ENCODE assay signal across 16 cellular contexts in the genomic region with DNA sequence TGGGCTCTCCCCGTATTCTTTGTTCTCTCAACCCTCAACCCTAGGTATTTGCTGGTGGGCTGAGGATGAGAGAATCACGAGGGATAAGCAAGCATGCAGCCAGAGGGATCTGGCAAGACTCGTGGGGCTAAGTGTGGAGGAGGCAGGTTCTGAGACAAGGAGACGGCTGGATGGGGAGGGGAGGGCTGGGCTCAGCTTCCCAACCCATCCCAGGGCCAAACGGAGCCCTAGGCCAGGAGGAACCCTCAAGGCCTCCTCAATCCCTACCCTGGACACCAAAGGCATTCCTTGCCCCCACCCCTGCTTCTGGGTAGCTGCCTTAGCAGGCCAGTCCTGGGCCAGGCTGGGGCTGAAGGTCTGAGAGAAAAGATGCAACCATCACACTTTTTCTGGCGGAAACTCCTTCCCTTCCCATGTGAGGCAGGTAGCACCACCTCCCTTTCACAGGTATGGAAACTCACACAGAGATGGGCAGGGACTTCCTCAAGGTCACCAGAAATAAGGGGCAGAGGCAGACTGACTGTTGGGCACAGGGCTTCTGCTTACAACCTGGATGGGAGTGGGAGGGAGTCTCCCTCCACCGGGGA. TPM values are rescaled to one million over a fixed set of nuclear protein-coding genes. Genes with fewer than 3 reads are reported as not detected.
A peak's percentile ranks its signal among the peaks of the same experiment; 100 is the strongest.
DNase-seq lines count a peak whose midpoint lies in the region; ATAC-seq, FAIRE-seq and TF ChIP-seq lines count a peak whose summit lies in the region.
"Had no signal": no experiment of that assay in that cellular context is flagged by ENCODE, and none has a peak within 500 bp of the region (broad histone marks: within the 10 kb centered on the region; RNA-seq: fewer than 3 reads in every experiment).

No MANE protein-coding gene starts in this region.

- H4K5ac ChIP-seq in mesendoderm (ENCODE audit: low read length), result no peak overlapping the region

- ATAC-seq in activated T-cell treated with anti-CD3 and anti-CD28 coated beads, Interleukin-2, amount 50 U/mL, for 72 hours (replicated peaks in 1 of 2), result no peak
- no peak for ATAC-seq in activated T-cell treated with anti-CD3 and anti-CD28 coated beads, Interleukin-2, amount 50 U/mL, for 4 hours
- ATAC-seq in GM12878 (no peak), memory B cell (ENCODE audit: low read depth) (no peak), GM19463 (IDR thresholded peaks at IDR 0.05; ENCODE audit: unreplicated experiment) (no peak)
- ATAC-seq: A549 had no signal

- H3K27me3 ChIP-seq in GM12878 (replicated peaks in 1 of 2; ENCODE audit: control insufficient read depth in 2 of 2, insufficient read depth in 2 of 2, low read length in 1 of 2) (no peaks in the 10 kb centered on the region), thymus (ENCODE audit: control insufficient read depth, insufficient read depth) (no peaks in the 10 kb centered on the region), mesendoderm (ENCODE audit: insufficient read depth, low read length, poor library complexity) (no peaks in the 10 kb centered on the region)

- no peaks in the 10 kb centered on the region for H3K27me3 Mint-ChIP-seq in activated T-cell treated with anti-CD3 and anti-CD28 coated beads, Interleukin-2, amount 50 U/mL, for 72 hours (ENCODE audit: low read depth)
- no peaks in the 10 kb centered on the region for H3K27me3 Mint-ChIP-seq in activated T-cell treated with anti-CD3 and anti-CD28 coated beads, Interleukin-2, amount 50 U/mL, for 4 hours (ENCODE audit: low read depth)
- H3K27me3 Mint-ChIP-seq in memory B cell, result no peaks in the 10 kb centered on the region
- H3K27me3 Mint-ChIP-seq: activated CD4-positive, alpha-beta memory T cell treated with anti-CD3 and anti-CD28 coated beads, Interleukin-2, amount 10 ng/mL, durations not matched to agents 7 days and 5 days; activated naive CD8-positive, alpha-beta T cell had no signal

- H2BK5ac ChIP-seq in mesendoderm (ENCODE audit: low read length), result no peak overlapping the region

- WGBS in GM12878 (ENCODE audit: insufficient coverage, insufficient replicate concordance, low lambda C conversion rate, missing lambda C conversion rate), result 71% methylated on average over 7 of the region's 7 CpGs
- 91% methylated on average over 7 of the region's 7 CpGs for WGBS in thymus
- WGBS in mesendoderm (ENCODE audit: extremely low coverage, insufficient coverage, low lambda C conversion rate), result no CpG with 5 or more reads among the region's 7 CpGs

- RAD21 ChIA-PET in GM12878 (lab: Charles Lee; ENCODE audit: unreplicated experiment), result interaction anchor here (1.5 to 1.7 kb wide), 2 partner anchors 14 to 37 kb away, joined by 4 to 5 read pairs; no protein-coding TSS in a partner anchor

- H3K4me1 ChIP-seq in GM12878 (ENCODE audit: control insufficient read depth, insufficient read depth, low read length) (peaks cover 76% of the 10 kb centered on the region), thymus (ENCODE audit: control insufficient read depth, insufficient read depth, low read length) (peaks cover 95% of the 10 kb centered on the region), mesendoderm (ENCODE audit: control insufficient read depth, low read depth, low read length) (peaks cover 30% of the 10 kb centered on the region)

- peaks cover 38% of the 10 kb centered on the region for H3K79me1 ChIP-seq in mesendoderm (ENCODE audit: low read length)

- TF ChIP-seq EP300 in GM12878 (IDR thresholded peaks at IDR 0.05; ENCODE audit: borderline replicate concordance in 1 of 2, control insufficient read depth in 1 of 2, low read depth in 2 of 2, low read length in 2 of 2), result no peak

- BruUV-seq in GM12878 (replicated peaks; lab: Mats Ljungman, UMichigan), result no TSS peak

- H2BK15ac ChIP-seq in mesendoderm (replicated peaks; ENCODE audit: low read depth), result no peak overlapping the region

- no peak overlapping the region for H2BK120ac ChIP-seq in mesendoderm (ENCODE audit: low read depth, low read length)

- in situ Hi-C loops in GM12878 (cut with MboI), result no loop called here

- peak overlapping the region; percentile 96 for H3K27ac ChIP-seq in GM12878 (ENCODE audit: control insufficient read depth, insufficient read depth)
- peak overlapping the region; percentile 19 for H3K27ac ChIP-seq in thymus (ENCODE audit: low read depth)
- H3K27ac ChIP-seq in mesendoderm (ENCODE audit: low read depth, low read length), result no peak overlapping the region

- H3K4ac ChIP-seq in mesendoderm (ENCODE audit: low read depth, low read length), result no peak overlapping the region

- TF ChIP-seq RAD21 in GM12878 (IDR thresholded peaks at IDR 0.05; ENCODE audit: insufficient read depth, low read depth, low read length), result no peak

- no peak for TF ChIP-seq CTCF in GM12878 (IDR thresholded peaks at IDR 0.05 in 2 of 3, conservative IDR thresholded peaks at IDR 0.05 in 1 of 3; ENCODE audit: control insufficient read depth in 2 of 3, extremely low read depth in 1 of 3, insufficient read depth in 1 of 3, low read depth in 3 of 3, low read length in 3 of 3)

- POLR2A ChIA-PET in GM12878 (lab: Charles Lee), result interaction anchor here (23.9 kb wide), 1 partner anchor 9 kb away, joined by 630 read pairs; a partner anchor contains a TSS

- no peak overlapping the region for H3K18ac ChIP-seq in mesendoderm (ENCODE audit: low read length)

- peaks cover 100% of the 10 kb centered on the region for H3K79me2 ChIP-seq in GM12878 (ENCODE audit: control insufficient read depth, insufficient read depth, low read length)
- peaks cover 35% of the 10 kb centered on the region for H3K79me2 ChIP-seq in mesendoderm (ENCODE audit: control insufficient read depth, insufficient read depth, low read length)

- H3K9me3 ChIP-seq in GM12878 (replicated peaks; ENCODE audit: control insufficient read depth, insufficient read depth, low read length) (no peaks in the 10 kb centered on the region), thymus (ENCODE audit: control insufficient read depth) (no peaks in the 10 kb centered on the region)
- H3K9me3 ChIP-seq: A549 had no signal

- H4K20me1 ChIP-seq in GM12878 (ENCODE audit: control insufficient read depth, insufficient read depth), result no peaks in the 10 kb centered on the region

- H3K36me3 ChIP-seq in GM12878 (ENCODE audit: control insufficient read depth in 2 of 2, insufficient read depth in 2 of 2, low read length in 1 of 2) (peaks cover 2 to 7% of the 10 kb centered on the region in 2 experiments; a peak in 2 of 4 replicates), thymus (ENCODE audit: control insufficient read depth, insufficient read depth) (peaks cover 22% of the 10 kb centered on the region), mesendoderm (ENCODE audit: control insufficient read depth, insufficient read depth, low read length) (no peaks in the 10 kb centered on the region)

- H3K9me3 Mint-ChIP-seq in activated T-cell treated with anti-CD3 and anti-CD28 coated beads, Interleukin-2, amount 50 U/mL, for 72 hours, result no peaks in the 10 kb centered on the region
- no peaks in the 10 kb centered on the region for H3K9me3 Mint-ChIP-seq in activated T-cell treated with anti-CD3 and anti-CD28 coated beads, Interleukin-2, amount 50 U/mL, for 4 hours
- no peaks in the 10 kb centered on the region for H3K9me3 Mint-ChIP-seq in memory B cell
- H3K9me3 Mint-ChIP-seq: activated CD4-positive, alpha-beta memory T cell treated with anti-CD3 and anti-CD28 coated beads, Interleukin-2, amount 10 ng/mL, durations not matched to agents 7 days and 5 days had no signal

- no peak overlapping the region for H3K23ac ChIP-seq in mesendoderm (ENCODE audit: low read length)

- TF ChIP-seq POLR2A in GM12878 (IDR thresholded peaks at IDR 0.05; ENCODE audit: low read depth, low read length), result no peak

- DNase-seq in activated T-cell treated with anti-CD3 and anti-CD28 coated beads, Interleukin-2, amount 50 U/mL, for 72 hours, result no peak
- no peak for DNase-seq in activated T-cell treated with anti-CD3 and anti-CD28 coated beads, Interleukin-2, amount 50 U/mL, for 4 hours
- DNase-seq in GM12878 (ENCODE audit: low read depth, low spot score), result no peak
- no peak for DNase-seq in memory B cell (ENCODE audit: low spot score in 2 of 2)
- DNase-seq in mesendoderm, result no peak
- DNase-seq in NCI-H748 treated with DMSO at 0.1 percent for 48 hours (lab: John Stamatoyannopoulos, UW), result no peak
- DNase-seq: activated CD4-positive, alpha-beta memory T cell treated with anti-CD3 and anti-CD28 coated beads, Interleukin-2, amount 10 ng/mL, durations not matched to agents 7 days and 5 days; DMS153; effector CD8-positive, alpha-beta T cell; NCI-H1092 treated with DMSO at 0.1 percent for 48 hours; NCI-H526 treated with DMSO at 0.1 percent for 48 hours; small intestine had no signal

- SMC1A ChIA-PET in GM12878 (lab: Charles Lee; ENCODE audit: uncharacterized antibody, unreplicated experiment), result interaction anchor here (0.9 to 21.2 kb wide), 3 partner anchors 5 to 102 kb away, joined by 4 to 460 read pairs (median 460); a partner anchor contains a TSS

- no peak overlapping the region for H4K8ac ChIP-seq in mesendoderm (ENCODE audit: low read depth, low read length)

- intact Hi-C loops in GM12878 (cut with micrococcal nuclease; ENCODE audit: unreplicated experiment), result no loop called here

- peak overlapping the region; percentile 42; the same call in 1 of the 2 replicates for H3K9ac ChIP-seq in GM12878 (ENCODE audit: control insufficient read depth, insufficient read depth, low read length)
- no peak overlapping the region for H3K9ac ChIP-seq in mesendoderm (ENCODE audit: low read length)

- no peak overlapping the region for H2AK5ac ChIP-seq in mesendoderm (ENCODE audit: low read length)

- H3K4me2 ChIP-seq in GM12878 (ENCODE audit: control insufficient read depth, insufficient read depth) (peak overlapping the region; percentile 82), mesendoderm (ENCODE audit: low read length) (no peak overlapping the region)

- peaks cover 5 to 8% of the 10 kb centered on the region in 2 donors for H3K36me3 Mint-ChIP-seq in activated T-cell treated with anti-CD3 and anti-CD28 coated beads, Interleukin-2, amount 50 U/mL, for 72 hours (ENCODE audit: insufficient read depth in 2 of 2)
- H3K36me3 Mint-ChIP-seq in activated T-cell treated with anti-CD3 and anti-CD28 coated beads, Interleukin-2, amount 50 U/mL, for 4 hours (ENCODE audit: insufficient read depth), result peaks cover 11% of the 10 kb centered on the region
- peaks cover 2% of the 10 kb centered on the region for H3K36me3 Mint-ChIP-seq in memory B cell
- H3K36me3 Mint-ChIP-seq: activated naive CD8-positive, alpha-beta T cell had no signal

- H3K56ac ChIP-seq in mesendoderm (ENCODE audit: low read length), result no peak overlapping the region

- H3K4me3 Mint-ChIP-seq in activated T-cell treated with anti-CD3 and anti-CD28 coated beads, Interleukin-2, amount 50 U/mL, for 72 hours, result no peak overlapping the region
- no peak overlapping the region for H3K4me3 Mint-ChIP-seq in activated T-cell treated with anti-CD3 and anti-CD28 coated beads, Interleukin-2, amount 50 U/mL, for 4 hours
- H3K4me3 Mint-ChIP-seq in memory B cell, result peak overlapping the region; percentile 89
- H3K4me3 Mint-ChIP-seq: activated CD4-positive, alpha-beta memory T cell treated with anti-CD3 and anti-CD28 coated beads, Interleukin-2, amount 10 ng/mL, durations not matched to agents 7 days and 5 days had no signal

- FAIRE-seq in GM12878 (lab: Jason Lieb, UNC), result no peak
- FAIRE-seq: A549, small intestine had no signal

- CTCF ChIA-PET in GM12878 (lab: Yijun Ruan, JAX), result interaction anchor here (0.6 to 9.3 kb wide), 3 partner anchors 13 to 117 kb away, joined by 3 to 140 read pairs (median 3); no protein-coding TSS in a partner anchor

- H3K4me1 Mint-ChIP-seq in activated T-cell treated with anti-CD3 and anti-CD28 coated beads, Interleukin-2, amount 50 U/mL, for 72 hours (ENCODE audit: low read depth), result peaks cover 95% of the 10 kb centered on the region
- H3K4me1 Mint-ChIP-seq in activated T-cell treated with anti-CD3 and anti-CD28 coated beads, Interleukin-2, amount 50 U/mL, for 4 hours (ENCODE audit: low read depth), result peaks cover 96% of the 10 kb centered on the region
- peaks cover 81% of the 10 kb centered on the region for H3K4me1 Mint-ChIP-seq in memory B cell

- H3K4me3 ChIP-seq in GM12878 (peak overlapping the region; percentile 48), thymus (ENCODE audit: low read length) (no peak overlapping the region), mesendoderm (ENCODE audit: low read length) (no peak overlapping the region)
- H3K4me3 ChIP-seq: A549 had no signal

- H3K27ac Mint-ChIP-seq in activated T-cell treated with anti-CD3 and anti-CD28 coated beads, Interleukin-2, amount 50 U/mL, for 72 hours, result peak overlapping the region; percentile 26
- H3K27ac Mint-ChIP-seq in memory B cell, result peak overlapping the region; percentile 67
- H3K27ac Mint-ChIP-seq: activated CD4-positive, alpha-beta memory T cell treated with anti-CD3 and anti-CD28 coated beads, Interleukin-2, amount 10 ng/mL, durations not matched to agents 7 days and 5 days had no signal

- H2AFZ ChIP-seq in GM12878 (ENCODE audit: control insufficient read depth, low read depth, low read length), result no peak overlapping the region

RNA-seq across cellular contexts. Expression of a gene that starts 6.2 kb away (rescaled TPM):
- total RNA-seq in activated T-cell treated with anti-CD3 and anti-CD28 coated beads, Interleukin-2, amount 50 U/mL, for 72 hours, result 10 to 100 TPM; 73.3 to 86.8 TPM
- total RNA-seq in activated T-cell treated with anti-CD3 and anti-CD28 coated beads, Interleukin-2, amount 50 U/mL, for 4 hours, result 10 to 100 TPM; 42.5 to 50.9 (median 46.3) TPM
- total RNA-seq in GM12878 (2013; cell fraction: nucleolus; rRNA removed), result 44.6 and 59.9 TPM in 2 replicates
- total RNA-seq in GM12878 (2014; rRNA removed) (13.8 and 17.1 TPM in 2 replicates), GM12878 (2014; rRNA removed; fragmentation: Illumina TruSeq; extraction: Trizol) (8.1 and 9.1 TPM in 2 replicates), GM12878 (2021) (47.3 and 53.0 TPM in 2 replicates)
- 10.6 TPM for polyA plus RNA-seq in GM12878 (2011; ENCODE audit: low read depth)
- polyA plus RNA-seq in GM12878 (2011; rRNA removed) (4.7 and 12.0 TPM in 2 replicates), GM12878 (2014; fragmentation: Illumina TruSeq; extraction: Trizol) (11.2 and 16.5 TPM in 2 replicates), GM12878 (2014; fragmentation: Nextera tagmentation; extraction: Ambion mirVana) (1 to 10 TPM in 1 of 2 experiments, under 1 TPM in 1; 0.61 to 1.3 TPM), GM12878 (2014; rRNA removed) (23.7 and 26.4 TPM in 2 replicates), GM12878 (2016; fragmentation: Nextera tagmentation; extraction: Ambion mirVana) (10 to 100 TPM; 38.2 to 44.2 TPM), thymus (26.3 TPM)
- polyA plus RNA-seq in GM12878 (2011; cell fraction: cytosol; rRNA removed), result 16.5 and 18.1 TPM in 2 replicates
- polyA plus RNA-seq in GM12878 (2011; cell fraction: nucleus; rRNA removed), result 34.0 and 52.7 TPM in 2 replicates
- polyA plus RNA-seq in GM12878 (2012), result 27.0 and 28.1 TPM in 2 replicates
- 13.3 and 13.9 TPM in 2 replicates for polyA minus RNA-seq in GM12878 (2011; rRNA and poly(A)+ RNA removed)
- 14.3 and 15.9 TPM in 2 replicates for polyA minus RNA-seq in GM12878 (2011; cell fraction: cytosol; rRNA and poly(A)+ RNA removed)
- 11.0 and 24.5 TPM in 2 replicates for polyA minus RNA-seq in GM12878 (2011; cell fraction: nucleus; rRNA and poly(A)+ RNA removed)
- polyA plus RNA-seq in mesendoderm (2013, experiment 1 of 2), result 11.7 TPM
- 11.4 TPM for polyA plus RNA-seq in mesendoderm (2013, experiment 2 of 2)
